ENCODE assay signal across 23 cellular contexts in the genomic region with DNA sequence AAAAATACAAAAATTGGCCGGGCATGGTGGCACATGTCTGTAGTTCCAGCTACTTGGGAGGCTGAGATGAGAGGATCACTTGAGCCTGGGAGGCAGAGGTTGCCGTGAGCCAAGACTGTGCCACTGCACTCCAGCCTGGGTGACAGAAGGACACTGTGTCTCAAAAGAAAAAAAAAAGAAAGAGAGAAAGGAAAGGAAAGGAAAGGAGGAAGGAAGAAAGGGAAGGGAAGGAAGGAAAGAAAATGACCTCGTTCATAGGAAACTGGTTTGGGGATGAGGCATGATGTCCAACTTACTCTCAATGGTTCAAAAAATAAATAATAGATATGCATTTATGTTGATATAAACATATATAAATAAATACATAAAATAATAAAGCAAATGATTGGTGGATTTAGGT. TPM values are rescaled to one million over a fixed set of nuclear protein-coding genes. Genes with fewer than 3 reads are reported as not detected.
"Had no signal": no experiment of that assay in that cellular context is flagged by ENCODE, and none has a peak within 500 bp of the region (broad histone marks: within the 10 kb centered on the region; RNA-seq: fewer than 3 reads in every experiment).

No MANE protein-coding gene starts in this region.

- H3K27me3 ChIP-seq: brain microvascular endothelial cell, cardiac muscle cell, SJSA1 had no signal

- H3K4me3 Mint-ChIP-seq: activated B cell treated with CpG ODN at 0.5 μM for 24 hours; activated CD4-positive, alpha-beta T cell treated with anti-CD3 and anti-CD28 coated beads, Interleukin-2, amount 10 ng/mL, durations not matched to agents 24 days and 14 days; activated naive CD4-positive, alpha-beta T cell treated with anti-CD3 and anti-CD28 coated beads, Interleukin-2, amount 10 ng/mL, durations not matched to agents 7 days and 5 days; activated naive CD8-positive, alpha-beta T cell treated with anti-CD3 and anti-CD28 coated beads for 36 hours; activated T-cell treated with anti-CD3 and anti-CD28 coated beads, Interleukin-2, amount 50 U/mL, for 72 hours; T-helper 17 cell had no signal

- H3K9me3 ChIP-seq: SJSA1 had no signal

- DNase-seq: activated B cell treated with CpG ODN at 0.5 μM for 24 hours; activated CD4-positive, alpha-beta T cell treated with anti-CD3 and anti-CD28 coated beads for 1 hour; activated CD4-positive, alpha-beta T cell treated with anti-CD3 and anti-CD28 coated beads, Interleukin-2, amount 10 ng/mL, durations not matched to agents 24 days and 14 days; activated CD8-positive, alpha-beta memory T cell treated with anti-CD3 and anti-CD28 coated beads, Interleukin-2, amount 50 U/mL, for 4 hours; activated gamma-delta T cell treated with Interleukin-2 at 50 U/mL for 16 hours; activated naive CD4-positive, alpha-beta T cell treated with anti-CD3 and anti-CD28 coated beads, Interleukin-2, amount 10 ng/mL, durations not matched to agents 7 days and 5 days; activated naive CD8-positive, alpha-beta T cell treated with anti-CD3 and anti-CD28 coated beads for 36 hours; NCI-H1092; NCI-H1930; NCI-H2171; NCI-H226; NCI-H526 treated with DMSO at 0.1 percent for 48 hours; NCI-H82; OCI-M1; SW 1271; T-helper 17 cell; T-helper 9 cell had no signal

- H3K9me3 Mint-ChIP-seq: activated B cell treated with CpG ODN at 0.5 μM for 24 hours; activated CD4-positive, alpha-beta T cell treated with anti-CD3 and anti-CD28 coated beads, Interleukin-2, amount 10 ng/mL, durations not matched to agents 24 days and 14 days; activated naive CD4-positive, alpha-beta T cell treated with anti-CD3 and anti-CD28 coated beads, Interleukin-2, amount 10 ng/mL, durations not matched to agents 7 days and 5 days; activated naive CD8-positive, alpha-beta T cell treated with anti-CD3 and anti-CD28 coated beads for 36 hours; activated T-cell treated with anti-CD3 and anti-CD28 coated beads, Interleukin-2, amount 50 U/mL, for 72 hours; activated T-helper 2 cell treated with anti-CD3 and anti-CD28 coated beads, Interferon-gamma antibody, Interleukin-2, Interleukin-4, amounts not matched to agents 10 μg/mL and 5 μg/mL and 100 μg/mL, durations not matched to agents 14 hours and 24 hours and 36 hours had no signal

- ATAC-seq: K562, T-helper 17 cell had no signal

- H3K36me3 Mint-ChIP-seq: activated naive CD4-positive, alpha-beta T cell treated with anti-CD3 and anti-CD28 coated beads, Interleukin-2, amount 10 ng/mL, durations not matched to agents 7 days and 5 days; activated naive CD8-positive, alpha-beta T cell treated with anti-CD3 and anti-CD28 coated beads for 36 hours had no signal

- H3K27ac Mint-ChIP-seq: activated B cell treated with CpG ODN at 0.5 μM for 24 hours; activated CD4-positive, alpha-beta T cell treated with anti-CD3 and anti-CD28 coated beads, Interleukin-2, amount 10 ng/mL, durations not matched to agents 24 days and 14 days; activated naive CD4-positive, alpha-beta T cell treated with anti-CD3 and anti-CD28 coated beads, Interleukin-2, amount 10 ng/mL, durations not matched to agents 7 days and 5 days; activated naive CD8-positive, alpha-beta T cell treated with anti-CD3 and anti-CD28 coated beads for 36 hours; activated T-cell treated with anti-CD3 and anti-CD28 coated beads, Interleukin-2, amount 50 U/mL, for 72 hours; activated T-helper 2 cell treated with anti-CD3 and anti-CD28 coated beads, Interferon-gamma antibody, Interleukin-2, Interleukin-4, amounts not matched to agents 10 μg/mL and 5 μg/mL and 100 μg/mL, durations not matched to agents 14 hours and 24 hours and 36 hours had no signal

- H3K4me3 ChIP-seq: cardiac muscle cell, K562, SJSA1 had no signal

- H3K36me3 ChIP-seq: brain microvascular endothelial cell, cardiac muscle cell, SJSA1 had no signal

- H3K27ac ChIP-seq: brain microvascular endothelial cell, cardiac muscle cell, SJSA1 had no signal

RNA-seq across cellular contexts. Expression of gene BFSP1, which starts 6.8 kb away (rescaled TPM):
- total RNA-seq: activated B cell treated with CpG ODN at 0.5 μM for 24 hours had no signal
